ENCODE assay signal across 14 cellular contexts in the genomic region with DNA sequence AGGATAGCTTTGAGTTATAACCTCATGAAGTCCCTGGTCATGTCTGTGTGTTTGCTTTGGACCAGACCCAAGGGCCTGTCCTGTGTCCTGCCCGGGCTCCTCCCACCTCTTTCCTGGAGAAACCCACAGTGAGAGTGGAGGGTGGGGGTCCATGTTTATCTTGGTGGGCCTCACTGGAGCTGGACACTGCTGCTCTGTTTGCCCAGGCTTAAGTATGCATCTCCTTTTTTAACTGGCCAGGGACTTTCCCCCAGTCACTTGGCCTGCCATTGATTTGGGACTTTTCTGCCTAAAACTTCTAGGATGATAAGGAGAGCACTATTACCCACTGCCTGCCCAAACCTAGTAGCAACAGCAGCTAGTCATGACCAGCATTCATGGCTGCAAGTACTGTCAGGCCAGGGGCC. TPM values are rescaled to one million over a fixed set of nuclear protein-coding genes. Genes with fewer than 3 reads are reported as not detected.
DNase-seq lines count a peak whose midpoint lies in the region; TF ChIP-seq lines count a peak whose summit lies in the region.
"Had no signal": no experiment of that assay in that cellular context is flagged by ENCODE, and none has a peak within 500 bp of the region (broad histone marks: within the 10 kb centered on the region; RNA-seq: fewer than 3 reads in every experiment).

No MANE protein-coding gene starts in this region.

- intact Hi-C loops in esophagus muscularis mucosa (cut with DNase I) (no loop called here), thyroid gland (cut with DNase I) (no loop called here)

- H3K27me3 ChIP-seq in esophagus muscularis mucosa = no peaks in the 10 kb centered on the region
- H3K27me3 ChIP-seq in thyroid gland = no peaks in the 10 kb centered on the region

- H3K9me3 ChIP-seq in esophagus muscularis mucosa (no peaks in the 10 kb centered on the region), thyroid gland (no peaks in the 10 kb centered on the region)

- DNase-seq in NCI-H2029 treated with DMSO at 0.1 percent for 48 hours (lab: John Stamatoyannopoulos, UW) (peak; percentile 40), esophagus muscularis mucosa (ENCODE audit: extremely low spot score) (no peak), lung microvascular endothelial cell (ENCODE audit: low read depth in 2 of 2) (peak; percentile 52 to 89), thyroid gland (peak in 1 of 2 donors; percentile 25), HUDEP-2 (lab: John Stamatoyannopoulos, UW; ENCODE audit: unreplicated experiment in 76 of 76) (no peak), medulla oblongata (ENCODE audit: extremely low spot score) (no peak)
- DNase-seq in activated T-cell treated with anti-CD3 and anti-CD28 coated beads, Interleukin-2, amount 50 U/mL, for 48 hours = no peak
- DNase-seq: activated CD8-positive, alpha-beta T cell treated with anti-CD3 and anti-CD28 coated beads, Interleukin-2, amount 10 ng/mL, durations not matched to agents 7 days and 5 days; cerebellar nuclear complex; NCI-H187; NCI-H526; PC-9; stimulated activated naive CD8-positive, alpha-beta T cell treated with anti-CD3 and anti-CD28 coated beads, Interleukin-15, amount 100 ng/mL, for 72 hours had no signal

- TF ChIP-seq EP300 in esophagus muscularis mucosa (IDR thresholded peaks at IDR 0.05) = no peak

- TF ChIP-seq CTCF in esophagus muscularis mucosa (IDR thresholded peaks at IDR 0.05) (no peak), thyroid gland (IDR thresholded peaks at IDR 0.05) (no peak)

- TF ChIP-seq POLR2A in esophagus muscularis mucosa (IDR thresholded peaks at IDR 0.05; ENCODE audit: low read depth) (no peak), thyroid gland (IDR thresholded peaks at IDR 0.05) (no peak)

- no peak overlapping the region for H3K4me3 ChIP-seq in esophagus muscularis mucosa
- H3K4me3 ChIP-seq in thyroid gland (replicated peaks in 1 of 3) = no peak overlapping the region
- H3K4me3 ChIP-seq: PC-9 had no signal

- H3K4me1 ChIP-seq in esophagus muscularis mucosa (peaks cover 34 to 77% (median 74%) of the 10 kb centered on the region in 4 donors), thyroid gland (peaks cover 0 to 28% of the 10 kb centered on the region in 2 donors)
- H3K4me1 ChIP-seq: parathyroid adenoma had no signal

- peak overlapping the region; percentile 53 to 77 (median 63) for H3K27ac ChIP-seq in esophagus muscularis mucosa (replicated peaks in 1 of 4)
- H3K27ac ChIP-seq in thyroid gland = peak overlapping the region in 2 of 3 donors; percentile 19 to 24
- H3K27ac ChIP-seq: parathyroid adenoma, PC-9 had no signal

- H3K36me3 ChIP-seq in esophagus muscularis mucosa (no peaks in the 10 kb centered on the region), thyroid gland (no peaks in the 10 kb centered on the region)

- 44% methylated on average over 1 of the region's 1 CpG for WGBS in esophagus muscularis mucosa
- 0 to 10% methylated on average over 1 of the region's 1 CpG for WGBS in thyroid gland, 2 donors

RNA-seq across cellular contexts. Expression of a gene that starts 49.8 kb away (rescaled TPM):
- total RNA-seq in esophagus muscularis mucosa (100 to 1,000 TPM; 143 to 194 (median 175) TPM), lung microvascular endothelial cell (3.4 and 9.2 TPM in 2 replicates), thyroid gland (10 to 100 TPM; 40.9 to 88.8 (median 56.6) TPM)

Comparison
In these comparisons a context has a peak if more than half of its experiments do, and no peak if none do; other contexts are left out.
1. DNase-seq: peak in NCI-H2029 treated with DMSO at 0.1 percent for 48 hours (single experiment) and lung microvascular endothelial cell (2 of 2); none in esophagus muscularis mucosa (single experiment), activated T-cell treated with anti-CD3 and anti-CD28 coated beads, Interleukin-2, amount 50 U/mL, for 48 hours (0 of 2), HUDEP-2 (0 of 76) and medulla oblongata (single experiment).